Comparison of ENCODE assay signal across 1 cellular context in genomic region chr13:31328549-31329229, GRCh38.
TF ChIP-seq lines count a peak whose summit lies in the region.

No MANE protein-coding gene starts in this region.

TF ChIP-seq in SK-N-SH treated with all-trans-retinoic acid at 6 μM for 48 hours, 23 proteins besides CTCF, POLR2A, EP300 and RAD21 (continued from another document):
- TF ChIP-seq CREB5 (CRISPR knock-in tag; IDR thresholded peaks at IDR 0.05; ENCODE audit: low read depth) (no peak), ZFP3 (CRISPR knock-in tag; IDR thresholded peaks at IDR 0.05) (no peak), POU6F1 (CRISPR knock-in tag; IDR thresholded peaks at IDR 0.05; ENCODE audit: borderline replicate concordance, low read depth) (no peak), ZC3H10 (CRISPR knock-in tag; IDR thresholded peaks at IDR 0.05) (no peak)
